8 cellular contexts compared by ENCODE assay signal in the genomic region with DNA sequence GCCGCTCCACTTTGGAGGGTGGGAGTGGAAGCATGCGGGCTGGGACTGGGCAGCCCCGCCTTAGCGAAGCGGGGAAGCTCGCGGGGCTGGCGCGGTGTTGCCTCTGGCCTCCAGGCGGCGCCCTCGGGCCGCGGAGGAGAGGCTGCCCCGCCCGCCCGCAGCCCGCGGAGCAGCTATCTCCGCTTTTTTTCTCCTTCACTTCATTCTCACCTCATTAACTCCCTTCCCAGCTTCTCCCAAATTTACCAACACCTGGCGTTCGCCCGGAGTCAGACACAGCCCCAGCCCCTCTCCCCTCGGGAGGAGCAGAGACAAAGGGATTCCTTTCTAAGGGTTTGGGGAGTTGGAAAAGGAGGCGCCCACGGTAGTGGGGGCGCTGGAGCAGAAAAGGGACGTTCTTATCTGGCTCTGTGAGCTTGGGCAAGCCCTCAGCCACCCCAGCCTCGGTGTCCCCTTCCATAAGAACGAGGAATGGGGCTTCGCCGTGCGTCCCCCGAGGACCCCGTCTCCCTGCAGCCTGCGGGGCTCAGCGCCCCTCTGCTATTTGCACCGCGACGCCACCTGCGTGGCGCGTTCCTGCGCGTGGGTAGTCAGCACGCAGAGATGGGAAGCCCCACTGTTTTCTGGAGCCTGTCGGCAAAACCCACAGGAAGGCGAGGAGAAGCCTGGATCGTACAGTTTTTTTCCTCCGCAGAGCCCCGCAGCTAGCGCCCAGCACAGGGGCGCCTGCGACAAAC. TPM values are rescaled to one million over a fixed set of nuclear protein-coding genes. Genes with fewer than 3 reads are reported as not detected.
A peak's percentile ranks its signal among the peaks of the same experiment; 100 is the strongest.
DNase-seq lines count a peak whose midpoint lies in the region; ATAC-seq and TF ChIP-seq lines count a peak whose summit lies in the region.

No MANE protein-coding gene starts in this region.

- H3K27me3 Mint-ChIP-seq in neural progenitor cell (ENCODE audit: insufficient read depth, low read depth) = peaks cover 64% of the 10 kb centered on the region
- peaks cover 57% of the 10 kb centered on the region for H3K27me3 Mint-ChIP-seq in stimulated activated naive CD8-positive, alpha-beta T cell treated with anti-CD3 and anti-CD28 coated beads, Interleukin-15, Interleukin-2, amounts not matched to agents 100 ng/mL and 50 ng/mL, for 24 hours

- H3K4me1 ChIP-seq in ACC112 (ENCODE audit: control insufficient read depth, insufficient read depth, low read length, unreplicated experiment) (no peaks in the 10 kb centered on the region), RWPE2 (ENCODE audit: insufficient read depth, poor library complexity, severe bottlenecking) (peaks cover 2% of the 10 kb centered on the region), neural progenitor cell (peaks cover 37% of the 10 kb centered on the region)

- peak overlapping the region; percentile 75 for H3K4me3 ChIP-seq in ACC112 (ENCODE audit: low read depth, low read length)
- H3K4me3 ChIP-seq in RWPE2 (ENCODE audit: severe bottlenecking) = peak overlapping the region; percentile 37
- peak overlapping the region; percentile 37 to 60 for H3K4me3 ChIP-seq in foreskin fibroblast (ENCODE audit: low read depth in 1 of 2, low read length in 2 of 2)
- peak overlapping the region; percentile 56 for H3K4me3 ChIP-seq in neural progenitor cell

- peaks cover 17% of the 10 kb centered on the region for H3F3A ChIP-seq in neural progenitor cell (ENCODE audit: low read depth)

- H3K27ac ChIP-seq in ACC112 (ENCODE audit: low read depth, low read length) (no peak overlapping the region), RWPE2 (ENCODE audit: poor library complexity, severe bottlenecking) (no peak overlapping the region), neural progenitor cell (no peak overlapping the region)

- DNase-seq in RWPE2 (ENCODE audit: low spot score) (no peak), foreskin fibroblast (peak; percentile 74 to 91), neural progenitor cell (ENCODE audit: low spot score) (peak; percentile 93)
- peak; percentile 71 for DNase-seq in activated effector memory CD4-positive, alpha-beta T cell treated with Interleukin-2 at 50 U/mL for 16 hours

- H4K20me1 ChIP-seq in neural progenitor cell (ENCODE audit: low read depth) = peaks cover 28% of the 10 kb centered on the region

- H3K9me3 Mint-ChIP-seq in neural progenitor cell = no peaks in the 10 kb centered on the region
- H3K9me3 Mint-ChIP-seq in stimulated activated naive CD8-positive, alpha-beta T cell treated with anti-CD3 and anti-CD28 coated beads, Interleukin-15, Interleukin-2, amounts not matched to agents 100 ng/mL and 50 ng/mL, for 24 hours = no peaks in the 10 kb centered on the region

- H3K79me2 ChIP-seq in ACC112 (ENCODE audit: control insufficient read depth, insufficient read depth, low read length, unreplicated experiment) = no peaks in the 10 kb centered on the region
- no peaks in the 10 kb centered on the region for H3K79me2 ChIP-seq in neural progenitor cell (ENCODE audit: low read depth)

- H3K36me3 Mint-ChIP-seq in neural progenitor cell = no peaks in the 10 kb centered on the region
- H3K36me3 Mint-ChIP-seq in stimulated activated naive CD8-positive, alpha-beta T cell treated with anti-CD3 and anti-CD28 coated beads, Interleukin-15, Interleukin-2, amounts not matched to agents 100 ng/mL and 50 ng/mL, for 24 hours (ENCODE audit: low read depth) = no peaks in the 10 kb centered on the region

- TF ChIP-seq CTCF in LNCAP (IDR thresholded peaks at IDR 0.05) (peak; percentile 96), RWPE2 (IDR thresholded peaks at IDR 0.05; ENCODE audit: poor library complexity, severe bottlenecking) (peak; percentile 96), foreskin fibroblast (IDR thresholded peaks at IDR 0.05; ENCODE audit: low read depth, low read length) (peak; percentile 93), neural progenitor cell (IDR thresholded peaks at IDR 0.05) (peak; percentile 82)

- no peak overlapping the region for H3K9ac ChIP-seq in neural progenitor cell

- H3K27ac Mint-ChIP-seq in neural progenitor cell = no peak overlapping the region
- H3K27ac Mint-ChIP-seq in stimulated activated naive CD8-positive, alpha-beta T cell treated with anti-CD3 and anti-CD28 coated beads, Interleukin-15, Interleukin-2, amounts not matched to agents 100 ng/mL and 50 ng/mL, for 24 hours = no peak overlapping the region

- H2AFZ ChIP-seq in ACC112 (ENCODE audit: low read length, unreplicated experiment) = peak overlapping the region; percentile 49
- peak overlapping the region; percentile 58 for H2AFZ ChIP-seq in neural progenitor cell (replicated peaks)

- H3K9me3 ChIP-seq in RWPE2 (ENCODE audit: severe bottlenecking) = no peaks in the 10 kb centered on the region
- H3K9me3 ChIP-seq in neural progenitor cell (ENCODE audit: low read depth) = no peaks in the 10 kb centered on the region

- H3K4me2 ChIP-seq in neural progenitor cell = peak overlapping the region; percentile 96

- ATAC-seq in GM18909 (IDR thresholded peaks at IDR 0.05; ENCODE audit: poor library complexity, unreplicated experiment) (peak; percentile 55), RWPE2 (ENCODE audit: low read depth) (peak; percentile 47)

- H3K4me1 Mint-ChIP-seq in neural progenitor cell = peaks cover 25% of the 10 kb centered on the region
- peaks cover 22% of the 10 kb centered on the region for H3K4me1 Mint-ChIP-seq in stimulated activated naive CD8-positive, alpha-beta T cell treated with anti-CD3 and anti-CD28 coated beads, Interleukin-15, Interleukin-2, amounts not matched to agents 100 ng/mL and 50 ng/mL, for 24 hours (ENCODE audit: low read depth)

- no peaks in the 10 kb centered on the region for H3K36me3 ChIP-seq in ACC112 (ENCODE audit: insufficient read depth, low read length)
- H3K36me3 ChIP-seq in RWPE2 (ENCODE audit: low read depth) = no peaks in the 10 kb centered on the region
- no peaks in the 10 kb centered on the region for H3K36me3 ChIP-seq in neural progenitor cell

- peak overlapping the region; percentile 89 for H3K4me3 Mint-ChIP-seq in neural progenitor cell
- H3K4me3 Mint-ChIP-seq in stimulated activated naive CD8-positive, alpha-beta T cell treated with anti-CD3 and anti-CD28 coated beads, Interleukin-15, Interleukin-2, amounts not matched to agents 100 ng/mL and 50 ng/mL, for 24 hours = peak overlapping the region; percentile 75

- H3K27me3 ChIP-seq in ACC112 (ENCODE audit: insufficient read depth, low read length) (peaks cover 55% of the 10 kb centered on the region), RWPE2 (ENCODE audit: insufficient read depth, poor library complexity, severe bottlenecking) (peaks cover 60% of the 10 kb centered on the region), neural progenitor cell (peaks cover 100% of the 10 kb centered on the region)

RNA-seq across cellular contexts. Expression of gene WNT11, which starts 1.5 kb away (rescaled TPM):
- 0.26 and 0.59 TPM in 2 replicates for total RNA-seq in neural progenitor cell (ENCODE audit: low replicate concordance)
